11 cellular contexts compared by ENCODE assay signal in genomic region chr13:20713751-20714150, GRCh38. TPM values are rescaled to one million over a fixed set of nuclear protein-coding genes. Genes with fewer than 3 reads are reported as not detected.
DNase-seq lines count a peak whose midpoint lies in the region; ATAC-seq and TF ChIP-seq lines count a peak whose summit lies in the region.
"Had no signal": no experiment of that assay in that cellular context is flagged by ENCODE, and none has a peak within 500 bp of the region (broad histone marks: within the 10 kb centered on the region; RNA-seq: fewer than 3 reads in every experiment).

No MANE protein-coding gene starts in this region.

- H3K27ac ChIP-seq in fibroblast of lung (ENCODE audit: insufficient read depth, low read length) = no peak overlapping the region
- peak overlapping the region; percentile 80 to 89 (median 88) for H3K27ac ChIP-seq in gastrocnemius medialis

- DNase-seq in EH (ENCODE audit: low read depth) = peak; percentile 85
- DNase-seq in RPMI7951 (ENCODE audit: low read depth) = peak; percentile 86
- peak in 1 of 2 donors; percentile 67 for DNase-seq in fibroblast of lung (ENCODE audit: low read depth in 2 of 2)
- DNase-seq in gastrocnemius medialis = peak in 1 of 2 donors; percentile 42
- no peak for DNase-seq in HPDE6-E6E7 (ENCODE audit: extremely low spot score)
- no peak for DNase-seq in stimulated activated CD4-positive, alpha-beta T cell treated with anti-CD3 and anti-CD28 coated beads, Interleukin-12 subunit alpha, Interleukin-12 subunit beta, amount 100 ng/mL, for 4 hours
- DNase-seq: activated CD4-positive, alpha-beta memory T cell treated with anti-CD3 and anti-CD28 coated beads, Interleukin-2, amount 10 ng/mL, durations not matched to agents 7 days and 5 days; NCI-H1092 treated with DMSO at 0.1 percent for 48 hours; SHP77 treated with DMSO at 0.1 percent for 48 hours had no signal

- intact Hi-C loops in gastrocnemius medialis (cut with DNase I; ENCODE audit: low total_unique reads) = loop anchor here (2.0 to 5.0 kb wide), 3 partner anchors 155 to 764 kb away; no protein-coding TSS in a partner anchor

- H3K9me3 ChIP-seq in fibroblast of lung (ENCODE audit: control insufficient read depth, insufficient read depth, low read depth, low read length) (no peaks in the 10 kb centered on the region), gastrocnemius medialis (no peaks in the 10 kb centered on the region)

- H4K20me1 ChIP-seq in fibroblast of lung (ENCODE audit: control insufficient read depth, extremely low read depth, insufficient read depth, low read length) = no peaks in the 10 kb centered on the region

- no peak for TF ChIP-seq CTCF in fibroblast of lung (conservative IDR thresholded peaks at IDR 0.05 in 1 of 2, IDR thresholded peaks at IDR 0.05 in 1 of 2; ENCODE audit: low read depth in 1 of 2, low read length in 2 of 2)
- no peak for TF ChIP-seq CTCF in gastrocnemius medialis (IDR thresholded peaks at IDR 0.05 in 4 of 5, conservative IDR thresholded peaks at IDR 0.05 in 1 of 5)

- H3K4me1 ChIP-seq in fibroblast of lung (ENCODE audit: control insufficient read depth, extremely low read depth, insufficient read depth, low read length) (peaks cover 9% of the 10 kb centered on the region), gastrocnemius medialis (peaks cover 46 to 56% of the 10 kb centered on the region in 2 donors)

- TF ChIP-seq POLR2A in gastrocnemius medialis (IDR thresholded peaks at IDR 0.05) = peak in 1 of 2 donors; percentile 13

- no peak overlapping the region for H3K9ac ChIP-seq in fibroblast of lung (ENCODE audit: insufficient read depth, low read length)

- H3K27me3 ChIP-seq in fibroblast of lung (ENCODE audit: control insufficient read depth, insufficient read depth, low read length) (no peaks in the 10 kb centered on the region), gastrocnemius medialis (no peaks in the 10 kb centered on the region)

- H3K79me2 ChIP-seq in fibroblast of lung (ENCODE audit: control insufficient read depth, insufficient read depth, low read length) = no peaks in the 10 kb centered on the region

- in situ Hi-C loops in gastrocnemius medialis (cut with MboI; ENCODE audit: low sequenced_read_pairs in 4 of 4) = loop anchor here in 2 of 4 donors (10.0 to 25.0 kb wide), 2 partner anchors 211 to 224 kb away; no protein-coding TSS in a partner anchor

- H3K4me2 ChIP-seq in fibroblast of lung (ENCODE audit: extremely low read depth, insufficient read depth, low read length) = peak overlapping the region; percentile 26

- H3K36me3 ChIP-seq in fibroblast of lung (ENCODE audit: control insufficient read depth, insufficient read depth, low read length) (no peaks in the 10 kb centered on the region), gastrocnemius medialis (no peaks in the 10 kb centered on the region)

- ATAC-seq in gastrocnemius medialis (no peak), GM18870 (IDR thresholded peaks at IDR 0.05; ENCODE audit: unreplicated experiment) (no peak), HG03457 (IDR thresholded peaks at IDR 0.05; ENCODE audit: unreplicated experiment) (no peak)

- H3K4me3 ChIP-seq in fibroblast of lung (replicated peaks in 1 of 4; ENCODE audit: control extremely low read depth in 1 of 4, insufficient read depth in 1 of 4, low read depth in 3 of 4, low read length in 4 of 4) = no peak overlapping the region
- H3K4me3 ChIP-seq in gastrocnemius medialis = peak overlapping the region in 3 of 4 donors; percentile 38 to 56 (median 47)

- H2AFZ ChIP-seq in fibroblast of lung (ENCODE audit: low read length) = no peak overlapping the region

RNA-seq across cellular contexts. Expression of gene IL17D, which starts 10.3 kb away (rescaled TPM):
- total RNA-seq in RPMI7951 (2014; rRNA removed; shearing (Covaris generic)) = 0.10 and 0.12 TPM in 2 replicates
- total RNA-seq in fibroblast of lung = 2.3 and 3.1 TPM in 2 replicates
- 1.2 and 1.5 TPM in 2 replicates for polyA plus RNA-seq in fibroblast of lung
- 5.9 and 6.9 TPM in 2 replicates for polyA plus RNA-seq in fibroblast of lung (2012)
- polyA minus RNA-seq in fibroblast of lung (ENCODE audit: low replicate concordance) = 0.43 TPM in 1 of 2 replicates, not detected in the other
- 10 to 100 TPM in 1 of 4 donors, 1 to 10 TPM in 3; 2.2 to 14.2 (median 3.0) TPM for total RNA-seq in gastrocnemius medialis
- total RNA-seq: activated CD4-positive, alpha-beta memory T cell treated with anti-CD3 and anti-CD28 coated beads, Interleukin-2, amount 10 ng/mL, durations not matched to agents 7 days and 5 days had no signal

Comparison
In these comparisons a context has a peak if more than half of its experiments do, and no peak if none do; other contexts are left out.
1. DNase-seq: peak in EH (single experiment) and RPMI7951 (single experiment); none in HPDE6-E6E7 (single experiment) and stimulated activated CD4-positive, alpha-beta T cell treated with anti-CD3 and anti-CD28 coated beads, Interleukin-12 subunit alpha, Interleukin-12 subunit beta, amount 100 ng/mL, for 4 hours (single experiment).
2. H3K4me3 ChIP-seq: peak in gastrocnemius medialis (3 of 4); none in fibroblast of lung (0 of 4).